1 cellular context compared by ENCODE assay signal in genomic region chr4:21921526-21922180, GRCh38.
TF ChIP-seq lines count a peak whose summit lies in the region.

No MANE protein-coding gene starts in this region.

TF ChIP-seq in GM23338, 12 proteins besides CTCF, POLR2A, EP300 and RAD21 (continued from another document):
- no peak for TF ChIP-seq CREB1 (CRISPR knock-in tag; IDR thresholded peaks at IDR 0.05; ENCODE audit: low read depth)
- TF ChIP-seq JUNB (IDR thresholded peaks at IDR 0.05; ENCODE audit: unreplicated experiment), result no peak
- TF ChIP-seq ZNF462 (CRISPR knock-in tag; IDR thresholded peaks at IDR 0.05), result no peak
- no peak for TF ChIP-seq NANOG (IDR thresholded peaks at IDR 0.05; ENCODE audit: borderline replicate concordance)
- TF ChIP-seq EZH2phosphoT487 (IDR thresholded peaks at IDR 0.05; ENCODE audit: unreplicated experiment), result no peak
- TF ChIP-seq ZNF331 (CRISPR knock-in tag; IDR thresholded peaks at IDR 0.05; ENCODE audit: low read depth), result no peak
- no peak for TF ChIP-seq ZNF114 (CRISPR knock-in tag; IDR thresholded peaks at IDR 0.05)
- TF ChIP-seq POLR2AphosphoS5 (IDR thresholded peaks at IDR 0.05; ENCODE audit: low read depth), result no peak
